ENCODE assay signal across 16 cellular contexts in the genomic region with DNA sequence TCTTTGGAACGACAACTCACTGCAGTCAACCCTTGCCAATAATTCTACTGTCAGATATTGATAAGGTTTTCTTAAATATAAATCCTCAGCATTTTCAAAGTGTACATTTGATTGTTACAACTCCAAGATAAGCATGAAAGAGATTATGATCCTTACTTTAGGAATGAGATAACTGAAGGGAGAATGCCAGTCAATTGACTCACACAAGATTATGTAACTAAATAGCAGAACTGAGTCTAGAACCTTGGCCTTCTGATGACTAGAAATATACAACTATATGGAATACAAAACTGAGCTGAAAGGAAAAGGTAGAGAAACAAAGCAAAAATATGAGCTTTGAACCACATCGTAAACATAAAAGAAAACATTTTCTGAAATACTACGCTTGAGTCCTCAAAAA.
"Had no signal": no experiment of that assay in that cellular context is flagged by ENCODE, and none has a peak within 500 bp of the region (broad histone marks: within the 10 kb centered on the region; RNA-seq: fewer than 3 reads in every experiment).

No MANE protein-coding gene starts in this region.

- H3K36me3 ChIP-seq: neutrophil, prostate gland, right lobe of liver, upper lobe of left lung had no signal

- H3K9me3 Mint-ChIP-seq: activated CD4-positive, alpha-beta memory T cell treated with anti-CD3 and anti-CD28 coated beads, Interleukin-2, amount 10 ng/mL, durations not matched to agents 7 days and 5 days; immature natural killer cell; naive thymus-derived CD8-positive, alpha-beta T cell; stimulated activated naive B cell treated with anti-CD40 and anti-IgM and Interleukin-4, amounts not matched to agents 10 μg/mL and 1 μg/mL and 100 μg/mL, for 72 hours had no signal

- H3K27me3 Mint-ChIP-seq: activated CD4-positive, alpha-beta memory T cell treated with anti-CD3 and anti-CD28 coated beads, Interleukin-2, amount 10 ng/mL, durations not matched to agents 7 days and 5 days; activated CD4-positive, alpha-beta T cell treated with anti-CD3 and anti-CD28 coated beads for 36 hours had no signal

- H3K27ac ChIP-seq: neutrophil, prostate gland, right lobe of liver, upper lobe of left lung had no signal

- H3K4me1 Mint-ChIP-seq: activated CD4-positive, alpha-beta memory T cell treated with anti-CD3 and anti-CD28 coated beads, Interleukin-2, amount 10 ng/mL, durations not matched to agents 7 days and 5 days; activated CD4-positive, alpha-beta T cell treated with anti-CD3 and anti-CD28 coated beads for 36 hours; immature natural killer cell; naive thymus-derived CD8-positive, alpha-beta T cell; stimulated activated naive B cell treated with anti-CD40 and anti-IgM and Interleukin-4, amounts not matched to agents 10 μg/mL and 1 μg/mL and 100 μg/mL, for 72 hours had no signal

- H3K4me3 Mint-ChIP-seq: activated CD4-positive, alpha-beta memory T cell treated with anti-CD3 and anti-CD28 coated beads, Interleukin-2, amount 10 ng/mL, durations not matched to agents 7 days and 5 days; activated CD4-positive, alpha-beta T cell treated with anti-CD3 and anti-CD28 coated beads for 36 hours; activated T-helper 1 cell treated with anti-CD3 and anti-CD28 coated beads, Interleukin-12 subunit alpha, Interleukin-12 subunit beta, Interleukin-2, Interleukin-4 antibody, amounts not matched to agents 30 ng/mL and 10 ng/mL and 1 ng/mL, durations not matched to agents 14 hours and 24 hours and 36 hours; immature natural killer cell; naive thymus-derived CD8-positive, alpha-beta T cell; stimulated activated naive B cell treated with anti-CD40 and anti-IgM and Interleukin-4, amounts not matched to agents 10 μg/mL and 1 μg/mL and 100 μg/mL, for 72 hours had no signal

- H3K27me3 ChIP-seq: neutrophil, right lobe of liver, upper lobe of left lung had no signal

- H3K9me3 ChIP-seq: neutrophil, prostate gland, right lobe of liver, upper lobe of left lung had no signal

- DNase-seq: activated CD4-positive, alpha-beta memory T cell treated with anti-CD3 and anti-CD28 coated beads, Interleukin-2, amount 10 ng/mL, durations not matched to agents 7 days and 5 days; activated CD4-positive, alpha-beta T cell treated with anti-CD3 and anti-CD28 coated beads for 36 hours; activated naive CD4-positive, alpha-beta T cell; central memory CD4-positive, alpha-beta T cell; cortex of kidney; effector memory CD4-positive, alpha-beta T cell; immature natural killer cell; naive thymus-derived CD8-positive, alpha-beta T cell; right lobe of liver; stimulated activated CD4-positive, alpha-beta T cell treated with anti-CD3 and anti-CD28 coated beads, Interleukin-2, amount 100 ng/mL, for 24 hours; stimulated activated naive B cell treated with anti-CD40 and anti-IgM and Interleukin-4, amounts not matched to agents 10 μg/mL and 1 μg/mL and 100 μg/mL, for 72 hours; T-helper 9 cell; upper lobe of left lung had no signal

- H3K36me3 Mint-ChIP-seq: immature natural killer cell; naive thymus-derived CD8-positive, alpha-beta T cell; stimulated activated naive B cell treated with anti-CD40 and anti-IgM and Interleukin-4, amounts not matched to agents 10 μg/mL and 1 μg/mL and 100 μg/mL, for 72 hours had no signal

- H3K4me3 ChIP-seq: prostate gland, right lobe of liver, upper lobe of left lung had no signal

- ATAC-seq: activated CD4-positive, alpha-beta T cell treated with anti-CD3 and anti-CD28 coated beads for 36 hours; naive thymus-derived CD8-positive, alpha-beta T cell; right lobe of liver; stimulated activated naive B cell treated with anti-CD40 and anti-IgM and Interleukin-4, amounts not matched to agents 10 μg/mL and 1 μg/mL and 100 μg/mL, for 72 hours had no signal

- H3K4me1 ChIP-seq: right lobe of liver, upper lobe of left lung had no signal

- H3K27ac Mint-ChIP-seq: activated CD4-positive, alpha-beta memory T cell treated with anti-CD3 and anti-CD28 coated beads, Interleukin-2, amount 10 ng/mL, durations not matched to agents 7 days and 5 days; activated CD4-positive, alpha-beta T cell treated with anti-CD3 and anti-CD28 coated beads for 36 hours; activated T-helper 1 cell treated with anti-CD3 and anti-CD28 coated beads, Interleukin-12 subunit alpha, Interleukin-12 subunit beta, Interleukin-2, Interleukin-4 antibody, amounts not matched to agents 30 ng/mL and 10 ng/mL and 1 ng/mL, durations not matched to agents 14 hours and 24 hours and 36 hours; immature natural killer cell; naive thymus-derived CD8-positive, alpha-beta T cell; stimulated activated naive B cell treated with anti-CD40 and anti-IgM and Interleukin-4, amounts not matched to agents 10 μg/mL and 1 μg/mL and 100 μg/mL, for 72 hours had no signal
